ENCODE assay signal across 8 cellular contexts in the genomic region with DNA sequence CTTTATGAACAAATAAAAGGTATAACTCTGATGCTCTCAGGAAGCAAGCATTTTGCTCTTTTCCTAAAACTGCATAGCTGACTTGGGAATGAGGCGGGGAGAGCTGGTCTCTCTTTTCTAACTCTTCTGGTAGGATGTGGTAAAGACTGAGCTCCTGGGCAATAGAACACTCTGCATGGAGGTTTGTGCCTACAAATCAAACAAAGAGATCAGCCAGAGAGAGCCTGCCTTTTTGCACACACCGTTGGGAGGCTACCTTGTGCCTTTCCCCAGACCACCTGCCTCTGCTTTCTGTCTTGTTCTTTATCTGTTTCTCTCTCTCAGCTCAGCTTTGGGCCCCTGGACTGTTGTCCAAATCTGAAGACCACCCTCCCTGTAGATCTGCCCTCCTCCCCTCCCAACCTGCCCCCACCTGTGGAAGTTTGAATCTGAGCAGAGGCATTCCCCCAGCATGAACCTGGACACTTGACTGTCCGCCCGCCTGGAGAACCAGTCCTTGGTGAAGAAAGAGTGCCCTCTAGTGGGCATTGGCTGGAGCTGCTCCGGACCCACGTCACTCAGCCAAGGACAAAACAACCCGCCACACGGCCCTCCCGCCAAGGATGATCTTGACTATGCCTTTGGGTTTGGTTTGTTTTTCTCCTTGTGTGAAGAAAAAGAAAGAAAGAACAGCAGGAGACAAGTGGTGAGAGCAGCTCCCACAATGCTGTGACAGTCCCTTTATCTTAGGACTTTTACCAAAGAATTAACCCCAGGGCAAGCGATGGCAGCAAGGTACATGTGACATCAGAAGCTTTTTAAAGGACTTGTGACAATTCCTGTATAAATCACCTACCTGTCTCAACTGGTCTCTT.
DNase-seq lines count a peak whose midpoint lies in the region; ATAC-seq and TF ChIP-seq lines count a peak whose summit lies in the region.

No MANE protein-coding gene starts in this region.

- H3K4me3 ChIP-seq in NB4 (ENCODE audit: low read depth, low read length) (no peak overlapping the region), adipocyte (ENCODE audit: low read length) (no peak overlapping the region), heart right ventricle (peak overlapping the region in 1 of 10 donors; percentile 13), prostate gland (no peak overlapping the region), aorta (ENCODE audit: low read length in 2 of 2) (no peak overlapping the region)

- H3K4me1 ChIP-seq in adipocyte (ENCODE audit: control insufficient read depth, insufficient read depth, low read length) (peaks cover 35% of the 10 kb centered on the region), heart right ventricle (peaks cover 18 to 70% (median 55%) of the 10 kb centered on the region in 9 donors), prostate gland (replicated peaks) (peaks cover 18% of the 10 kb centered on the region), aorta (ENCODE audit: control insufficient read depth in 1 of 2, insufficient read depth in 2 of 2, low read length in 2 of 2) (peaks cover 0 to 2% of the 10 kb centered on the region in 2 donors)

- intact Hi-C loops in heart right ventricle (cut with DNase I) (loop anchor here in 9 of 10 donors (5.0 to 10.0 kb wide), 20 partner anchors 35 to 862 kb away; a partner anchor contains a TSS), prostate gland (cut with DNase I) (loop anchor here (5.0 to 10.0 kb wide), 3 partner anchors 170 to 288 kb away; no protein-coding TSS in a partner anchor), aorta (cut with DNase I) (loop anchor here (5.0 to 10.0 kb wide), 5 partner anchors 152 to 342 kb away; a partner anchor contains a TSS)

- H3K9me3 ChIP-seq in adipocyte (ENCODE audit: control insufficient read depth, low read length): no peaks in the 10 kb centered on the region
- H3K9me3 ChIP-seq in heart right ventricle: no peaks in the 10 kb centered on the region
- H3K9me3 ChIP-seq in prostate gland: no peaks in the 10 kb centered on the region
- H3K9me3 ChIP-seq in aorta (ENCODE audit: control insufficient read depth, low read length): no peaks in the 10 kb centered on the region

- H3K27ac ChIP-seq in heart right ventricle (peak overlapping the region in 7 of 10 donors; percentile 2 to 78 (median 55)), prostate gland (peak overlapping the region; percentile 48 to 51), aorta (ENCODE audit: low read depth in 1 of 2, low read length in 2 of 2) (no peak overlapping the region)

- no peak for TF ChIP-seq POLR2A in NB4 (IDR thresholded peaks at IDR 0.05; ENCODE audit: extremely low read depth, insufficient read length)
- no peak for TF ChIP-seq POLR2A in prostate gland (IDR thresholded peaks at IDR 0.05)

- H3K36me3 ChIP-seq in adipocyte (ENCODE audit: control insufficient read depth, insufficient read depth, low read length, severe bottlenecking): no peaks in the 10 kb centered on the region
- H3K36me3 ChIP-seq in heart right ventricle: peaks cover 0 to 1% (median 0%) of the 10 kb centered on the region in 9 donors
- no peaks in the 10 kb centered on the region for H3K36me3 ChIP-seq in prostate gland
- H3K36me3 ChIP-seq in aorta (ENCODE audit: control insufficient read depth in 1 of 2, insufficient read depth in 2 of 2, low read length in 1 of 2): no peaks in the 10 kb centered on the region

- ATAC-seq in HG02610 (IDR thresholded peaks at IDR 0.05; ENCODE audit: unreplicated experiment): peak; percentile 97
- peak; percentile 84 to 92 (median 88) for ATAC-seq in heart right ventricle
- peak; percentile 90 for ATAC-seq in aorta (ENCODE audit: low FRiP score)

- TF ChIP-seq CTCF in GM12874 (IDR thresholded peaks at IDR 0.05; ENCODE audit: insufficient read depth, low read depth, low read length) (peak; percentile 94), NB4 (IDR thresholded peaks at IDR 0.05; ENCODE audit: low read depth, low read length) (peak; percentile 78), heart right ventricle (IDR thresholded peaks at IDR 0.05) (peak; percentile 90 to 96 (median 91)), prostate gland (IDR thresholded peaks at IDR 0.05) (peak; percentile 87 to 95 (median 92))

- H3K27me3 ChIP-seq in adipocyte (replicated peaks; ENCODE audit: control insufficient read depth, insufficient read depth, low read length) (no peaks in the 10 kb centered on the region), heart right ventricle (no peaks in the 10 kb centered on the region), prostate gland (replicated peaks; ENCODE audit: insufficient read depth) (no peaks in the 10 kb centered on the region), aorta (ENCODE audit: control insufficient read depth in 1 of 2, insufficient read depth in 2 of 2, low read length in 1 of 2) (no peaks in the 10 kb centered on the region)

- peak; percentile 70 for DNase-seq in NB4 (ENCODE audit: low read depth)
- peak; percentile 35 for DNase-seq in SKM-1 (lab: John Stamatoyannopoulos, UW; ENCODE audit: unreplicated experiment)
- peak; percentile 94 for DNase-seq in adipocyte (ENCODE audit: low read depth)
- peak; percentile 78 to 84 for DNase-seq in heart right ventricle
- DNase-seq in prostate gland (ENCODE audit: low spot score): peak; percentile 89
- peak; percentile 86 to 92 for DNase-seq in aorta

- peak overlapping the region; percentile 55 for H3K9ac ChIP-seq in adipocyte (ENCODE audit: low read length)

- WGBS in heart right ventricle, 2 donors: 25% methylated on average over 10 of the region's 10 CpGs
- WGBS in prostate gland: 15% methylated on average over 10 of the region's 10 CpGs
- 19 to 21% methylated on average over 10 of the region's 10 CpGs for WGBS in aorta, 2 donors

Comparison
In these comparisons a context has a peak if more than half of its experiments do, and no peak if none do; other contexts are left out.
1. DNase-seq: peak in every context shown above with its lines; median percentile 94 in adipocyte; 89 in prostate gland; 89 in aorta; 81 in heart right ventricle; 70 in NB4; 35 in SKM-1.
2. H3K27ac ChIP-seq: peak in heart right ventricle (7 of 10) and prostate gland (2 of 2); none in aorta (0 of 2).
3. Peak in every context shown above with its lines, with median percentiles within 50 percentile points of each other: CTCF ChIP-seq and ATAC-seq.